In genomic region chr9:124557895-124558294, GRCh38 we compare ENCODE assay signal across 11 cellular contexts. TPM values are rescaled to one million over a fixed set of nuclear protein-coding genes. Genes with fewer than 3 reads are reported as not detected.
"Had no signal": no experiment of that assay in that cellular context is flagged by ENCODE, and none has a peak within 500 bp of the region (broad histone marks: within the 10 kb centered on the region; RNA-seq: fewer than 3 reads in every experiment).

No MANE protein-coding gene starts in this region.

- ATAC-seq: HCT116 had no signal

- H3K9ac ChIP-seq: GM23248 had no signal

- H3K36me3 ChIP-seq: HAP-1 had no signal

- H3K9me3 ChIP-seq: HAP-1 had no signal

- H3K27me3 Mint-ChIP-seq: IgD-negative memory B cell had no signal

- H3K9me3 Mint-ChIP-seq: HFFc6, IgD-negative memory B cell had no signal

- H3K4me3 ChIP-seq: GM23248, HAP-1 had no signal

- DNase-seq: GM23248, GOT3, H7, HFFc6, KBM-7 had no signal

- H2AFZ ChIP-seq: GM23248 had no signal

- H3K27ac Mint-ChIP-seq: HFFc6, IgD-negative memory B cell had no signal

- H3K4me3 Mint-ChIP-seq: HFFc6, IgD-negative memory B cell had no signal

- H3K4me1 Mint-ChIP-seq: IgD-negative memory B cell had no signal

- H3K27ac ChIP-seq: GM23248, HL-60 had no signal

RNA-seq across cellular contexts. Expression of gene NR5A1, which starts 50.7 kb away (rescaled TPM):
- total RNA-seq: GM23248, H4, HFFc6, HT1080 had no signal
- polyA plus RNA-seq: GM23248, IgD-negative memory B cell had no signal
